ENCODE assay signal across 26 cellular contexts in the genomic region with DNA sequence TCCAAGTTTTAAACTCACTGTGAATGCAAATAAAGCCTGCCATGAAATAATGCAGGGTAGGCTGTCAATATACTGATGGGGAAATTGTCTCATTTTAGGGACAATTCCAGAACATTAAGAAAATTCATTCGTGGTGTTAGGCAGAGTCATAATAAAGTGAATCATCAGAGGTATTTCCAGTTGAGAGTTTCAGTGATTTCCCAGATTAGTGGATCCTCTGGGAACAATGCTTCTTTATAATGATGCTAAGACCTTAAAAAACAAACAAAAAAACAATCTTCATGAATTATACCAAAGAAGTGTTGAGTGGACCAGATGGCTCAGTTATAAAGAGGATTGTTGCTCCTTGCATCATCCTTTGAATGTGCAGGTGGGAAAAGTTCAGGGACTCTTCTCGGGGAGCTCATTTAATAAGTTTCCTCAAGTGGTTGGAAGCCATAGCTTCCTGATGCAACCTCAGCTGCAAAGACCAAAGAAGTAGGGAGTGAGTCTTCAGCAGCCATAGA.
"Had no signal": no experiment of that assay in that cellular context is flagged by ENCODE, and none has a peak within 500 bp of the region (broad histone marks: within the 10 kb centered on the region; RNA-seq: fewer than 3 reads in every experiment).

No MANE protein-coding gene starts in this region.

- DNase-seq: activated CD4-positive, alpha-beta T cell treated with anti-CD3 and anti-CD28 coated beads for 36 hours; activated CD4-positive, CD25-positive, alpha-beta regulatory T cell; activated CD8-positive, alpha-beta T cell treated with anti-CD3 and anti-CD28 coated beads, Interleukin-2, amount 10 ng/mL, durations not matched to agents 7 days and 5 days; activated naive CD4-positive, alpha-beta T cell treated with Interleukin-2 at 50 U/mL for 16 hours; activated T-cell treated with anti-CD3 and anti-CD28 coated beads for 4 hours; activated T-cell treated with anti-CD3 and anti-CD28 coated beads, Interleukin-2, amount 50 U/mL, for 72 hours; anterior cingulate cortex; body of pancreas; dorsolateral prefrontal cortex; effector memory CD4-positive, alpha-beta T cell; erythroblast; heart left ventricle; hypothalamus; immature natural killer cell; kidney; left lung; lower lobe of right lung; mucosa of descending colon; spleen; stimulated activated CD4-positive, alpha-beta T cell treated with anti-CD3 and anti-CD28 coated beads, Interleukin-2, amount 100 ng/mL, for 48 hours; stimulated activated naive CD8-positive, alpha-beta T cell treated with anti-CD3 and anti-CD28 coated beads, Interleukin-15, Interleukin-2, amounts not matched to agents 100 U/mL and 50 U/mL, for 24 hours; trophoblast cell had no signal

- H3K27ac ChIP-seq: body of pancreas, coronary artery, dorsolateral prefrontal cortex, heart left ventricle, left lung, lower lobe of right lung, spleen, thoracic aorta had no signal

- ATAC-seq: activated CD4-positive, alpha-beta T cell treated with anti-CD3 and anti-CD28 coated beads for 36 hours; activated CD8-positive, alpha-beta T cell treated with anti-CD3 and anti-CD28 coated beads, Interleukin-2, amount 10 ng/mL, durations not matched to agents 7 days and 5 days; activated T-cell treated with anti-CD3 and anti-CD28 coated beads, Interleukin-2, amount 50 U/mL, for 72 hours; body of pancreas; heart left ventricle; left lung; lower lobe of right lung; mucosa of descending colon; natural killer cell treated with Interleukin-12 subunit alpha and Interleukin-12 subunit beta and Interleukin-15 and Interleukin-18, amount 100 ng/mL, for 72 hours; right cardiac atrium; stimulated activated naive CD8-positive, alpha-beta T cell treated with anti-CD3 and anti-CD28 coated beads, Interleukin-15, Interleukin-2, amounts not matched to agents 100 U/mL and 50 U/mL, for 24 hours had no signal

- H3K4me3 ChIP-seq: body of pancreas, coronary artery, dorsolateral prefrontal cortex, heart left ventricle, left lung, lower lobe of right lung, mucosa of descending colon, spleen, thoracic aorta had no signal

- H3K4me1 ChIP-seq: body of pancreas, heart left ventricle, left lung, lower lobe of right lung, spleen had no signal

- H3K27me3 ChIP-seq: body of pancreas, left lung had no signal

- H3K9me3 ChIP-seq: body of pancreas, heart left ventricle, left lung, lower lobe of right lung, mucosa of descending colon, spleen, thoracic aorta had no signal

- H3K36me3 ChIP-seq: heart left ventricle, left lung, lower lobe of right lung, spleen, thoracic aorta had no signal
